ENCODE assay signal across 9 cellular contexts in the genomic region with DNA sequence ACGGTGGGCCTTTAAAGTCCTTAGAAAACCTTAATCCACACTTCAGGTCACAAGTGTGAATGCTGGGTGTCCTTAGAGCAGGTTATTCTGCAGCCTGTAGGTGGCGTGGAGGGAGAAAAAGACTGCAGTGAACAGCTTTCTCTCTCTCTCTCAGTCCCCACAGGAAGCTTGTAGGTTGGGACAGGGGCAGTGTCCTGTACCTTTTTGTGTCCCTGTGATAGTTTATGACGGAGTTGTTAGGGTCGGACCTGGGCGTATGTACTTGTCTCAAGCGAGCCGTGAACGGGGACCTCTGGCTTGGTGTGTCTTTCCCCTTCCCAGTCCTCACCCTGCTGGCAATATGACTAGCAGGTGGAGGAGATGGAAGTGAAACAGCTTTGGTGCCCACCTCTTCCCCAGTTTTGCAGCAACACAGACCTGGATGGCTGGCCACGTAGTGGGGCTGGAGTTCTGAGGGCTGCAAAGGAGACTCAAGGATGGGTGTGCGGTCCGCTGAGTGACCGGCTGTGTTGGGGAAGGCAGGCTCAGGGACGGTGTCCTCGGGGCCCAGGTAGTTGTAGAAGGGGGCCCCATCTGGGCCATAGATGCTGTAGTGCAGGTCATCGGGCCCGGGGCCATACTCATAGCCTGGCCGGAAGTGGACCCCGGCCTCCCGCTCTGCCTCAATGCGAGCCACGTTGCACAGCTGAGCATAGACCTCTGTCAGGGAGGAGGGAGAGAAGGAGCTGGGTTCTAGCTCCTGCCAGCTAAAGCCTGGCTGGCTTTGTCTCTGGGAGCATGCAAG. TPM values are rescaled to one million over a fixed set of nuclear protein-coding genes. Genes with fewer than 3 reads are reported as not detected.
DNase-seq lines count a peak whose midpoint lies in the region; ATAC-seq and TF ChIP-seq lines count a peak whose summit lies in the region.
"Had no signal": no experiment of that assay in that cellular context is flagged by ENCODE, and none has a peak within 500 bp of the region (broad histone marks: within the 10 kb centered on the region; RNA-seq: fewer than 3 reads in every experiment).

No MANE protein-coding gene starts in this region.

- peaks cover 3% of the 10 kb centered on the region for H3K79me2 ChIP-seq in neural progenitor cell (ENCODE audit: low read depth)

- no peak overlapping the region for H3K4me2 ChIP-seq in neural progenitor cell

- H3K27ac Mint-ChIP-seq in stimulated activated naive CD8-positive, alpha-beta T cell treated with anti-CD3 and anti-CD28 coated beads, Interleukin-15, amount 100 ng/mL, for 72 hours, result peak overlapping the region in 1 of 2 donors; percentile 45
- peak overlapping the region; percentile 31 for H3K27ac Mint-ChIP-seq in neural progenitor cell

- H3K4me1 ChIP-seq in neural progenitor cell, result peaks cover 25% of the 10 kb centered on the region

- H3K4me1 Mint-ChIP-seq in stimulated activated naive CD8-positive, alpha-beta T cell treated with anti-CD3 and anti-CD28 coated beads, Interleukin-15, amount 100 ng/mL, for 72 hours, result peaks cover 23% of the 10 kb centered on the region
- H3K4me1 Mint-ChIP-seq in neural progenitor cell, result peaks cover 30% of the 10 kb centered on the region

- H3F3A ChIP-seq in neural progenitor cell (ENCODE audit: low read depth), result peaks cover 40% of the 10 kb centered on the region

- no peaks in the 10 kb centered on the region for H3K9me3 ChIP-seq in neural progenitor cell (ENCODE audit: low read depth)

- peaks cover 5% of the 10 kb centered on the region for H3K27me3 Mint-ChIP-seq in stimulated activated naive CD8-positive, alpha-beta T cell treated with anti-CD3 and anti-CD28 coated beads, Interleukin-15, amount 100 ng/mL, for 72 hours
- peaks cover 6% of the 10 kb centered on the region for H3K27me3 Mint-ChIP-seq in neural progenitor cell (ENCODE audit: insufficient read depth, low read depth)
- H3K27me3 Mint-ChIP-seq: central memory CD8-positive, alpha-beta T cell had no signal

- H3K9ac ChIP-seq in neural progenitor cell, result no peak overlapping the region

- no peak overlapping the region for H2AFZ ChIP-seq in neural progenitor cell (replicated peaks)

- no peaks in the 10 kb centered on the region for H3K36me3 Mint-ChIP-seq in neural progenitor cell

- no peak overlapping the region for H3K4me3 ChIP-seq in neural progenitor cell

- H3K27me3 ChIP-seq in neural progenitor cell, result no peaks in the 10 kb centered on the region

- H3K27ac ChIP-seq in neural progenitor cell, result no peak overlapping the region

- DNase-seq in stimulated activated naive CD8-positive, alpha-beta T cell treated with anti-CD3 and anti-CD28 coated beads, Interleukin-15, amount 100 ng/mL, for 72 hours, result no peak
- no peak for DNase-seq in stimulated activated naive CD8-positive, alpha-beta T cell treated with anti-CD3 and anti-CD28 coated beads, Interleukin-15, Interleukin-2, amounts not matched to agents 100 U/mL and 50 U/mL, for 24 hours
- DNase-seq in NCI-H82 (lab: John Stamatoyannopoulos, UW), result peak; percentile 83
- peak; percentile 43 for DNase-seq in dermis blood vessel endothelial cell
- peak; percentile 69 for DNase-seq in neural progenitor cell (ENCODE audit: low spot score)
- DNase-seq in activated CD4-positive, CD25-positive, alpha-beta regulatory T cell (lab: John Stamatoyannopoulos, UW), result no peak

- H3K9me3 Mint-ChIP-seq in stimulated activated naive CD8-positive, alpha-beta T cell treated with anti-CD3 and anti-CD28 coated beads, Interleukin-15, amount 100 ng/mL, for 72 hours, result no peaks in the 10 kb centered on the region
- no peaks in the 10 kb centered on the region for H3K9me3 Mint-ChIP-seq in neural progenitor cell
- H3K9me3 Mint-ChIP-seq: central memory CD8-positive, alpha-beta T cell had no signal

- no peak overlapping the region for H3K4me3 Mint-ChIP-seq in stimulated activated naive CD8-positive, alpha-beta T cell treated with anti-CD3 and anti-CD28 coated beads, Interleukin-15, amount 100 ng/mL, for 72 hours
- H3K4me3 Mint-ChIP-seq in neural progenitor cell, result no peak overlapping the region
- H3K4me3 Mint-ChIP-seq: central memory CD8-positive, alpha-beta T cell had no signal

- peak; percentile 62 for TF ChIP-seq CTCF in neural progenitor cell (IDR thresholded peaks at IDR 0.05)

- H3K36me3 ChIP-seq in neural progenitor cell, result no peaks in the 10 kb centered on the region

- peaks cover 6% of the 10 kb centered on the region for H4K20me1 ChIP-seq in neural progenitor cell (ENCODE audit: low read depth)

- ATAC-seq in stimulated activated naive CD8-positive, alpha-beta T cell treated with anti-CD3 and anti-CD28 coated beads, Interleukin-15, amount 100 ng/mL, for 72 hours, result peak; percentile 44
- ATAC-seq in stimulated activated naive CD8-positive, alpha-beta T cell treated with anti-CD3 and anti-CD28 coated beads, Interleukin-15, Interleukin-2, amounts not matched to agents 100 U/mL and 50 U/mL, for 24 hours, result no peak
- ATAC-seq in GM21515 (IDR thresholded peaks at IDR 0.05; ENCODE audit: unreplicated experiment) (no peak), GM18861 (IDR thresholded peaks at IDR 0.05; ENCODE audit: unreplicated experiment) (no peak)

RNA-seq across cellular contexts. Expression of gene ISCA2, which starts 8.9 kb away (rescaled TPM):
- 17.0 and 19.1 TPM in 2 replicates for total RNA-seq in dermis blood vessel endothelial cell
- total RNA-seq in neural progenitor cell (ENCODE audit: low replicate concordance), result 45.5 and 47.0 TPM in 2 replicates

RNA-seq across cellular contexts. Expression of gene NPC2, which starts 9.3 kb away (rescaled TPM):
- total RNA-seq in dermis blood vessel endothelial cell (205 and 322 TPM in 2 replicates), neural progenitor cell (ENCODE audit: low replicate concordance) (371 and 405 TPM in 2 replicates)

Comparison
In these comparisons a context has a peak if more than half of its experiments do, and no peak if none do; other contexts are left out.
1. DNase-seq: peak in NCI-H82 (single experiment), dermis blood vessel endothelial cell (single experiment) and neural progenitor cell (single experiment); none in stimulated activated naive CD8-positive, alpha-beta T cell treated with anti-CD3 and anti-CD28 coated beads, Interleukin-15, amount 100 ng/mL, for 72 hours (0 of 2), stimulated activated naive CD8-positive, alpha-beta T cell treated with anti-CD3 and anti-CD28 coated beads, Interleukin-15, Interleukin-2, amounts not matched to agents 100 U/mL and 50 U/mL, for 24 hours (single experiment) and activated CD4-positive, CD25-positive, alpha-beta regulatory T cell (0 of 4).